In the genomic region with DNA sequence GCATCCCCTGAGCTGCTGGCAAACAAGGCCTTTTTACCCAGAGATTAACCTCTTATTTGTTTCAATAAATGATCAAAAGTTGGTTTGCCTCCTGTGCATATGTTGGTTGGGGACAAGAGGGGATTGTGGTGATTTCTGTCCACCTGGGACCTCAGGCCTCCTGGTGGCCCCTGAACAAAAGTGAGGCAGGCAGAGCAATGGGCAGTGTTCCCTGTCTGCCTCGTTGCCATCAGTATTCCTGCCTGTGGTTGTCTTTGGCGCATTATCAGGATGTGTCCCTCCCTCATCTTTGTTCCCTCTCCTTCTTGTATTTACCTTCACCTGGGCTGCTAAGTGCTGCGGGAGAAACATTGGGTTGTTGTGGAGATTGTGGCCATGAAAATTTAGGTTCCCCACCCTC, we compare ENCODE assay signal across 27 cellular contexts.
DNase-seq lines count a peak whose midpoint lies in the region; ATAC-seq, FAIRE-seq and TF ChIP-seq lines count a peak whose summit lies in the region.
"Had no signal": no experiment of that assay in that cellular context is flagged by ENCODE, and none has a peak within 500 bp of the region (broad histone marks: within the 10 kb centered on the region; RNA-seq: fewer than 3 reads in every experiment).

No MANE protein-coding gene starts in this region.

- H3K27me3 ChIP-seq in HepG2 (ENCODE audit: control insufficient read depth in 1 of 2, insufficient read depth in 2 of 2, low read length in 2 of 2) (peaks cover 0 to 2% of the 10 kb centered on the region in 2 experiments; a peak in 1 of 5 replicates), right lobe of liver (no peaks in the 10 kb centered on the region)
- H3K27me3 ChIP-seq: BE2C, BLaER1 had no signal

- no peaks in the 10 kb centered on the region for H3K9me3 ChIP-seq in HepG2 (ENCODE audit: low read length)
- no peaks in the 10 kb centered on the region for H3K9me3 ChIP-seq in right lobe of liver
- no peaks in the 10 kb centered on the region for H3K9me3 ChIP-seq in T-helper 17 cell (ENCODE audit: control insufficient read depth, low read length, poor library complexity, severe bottlenecking)
- H3K9me3 ChIP-seq: BE2C, BLaER1 had no signal

- in situ Hi-C loops in HepG2 (cut with HindIII; ENCODE audit: extremely low pct_ligation_motif_present, low pct_unique_long_range_greater_than_20kb): no loop called here

- H3K4me1 Mint-ChIP-seq in T-helper 17 cell: no peaks in the 10 kb centered on the region
- H3K4me1 Mint-ChIP-seq: CD4-positive, alpha-beta memory T cell; CD4-positive, CD25-positive, alpha-beta regulatory T cell; CD8-positive, alpha-beta memory T cell had no signal

- ATAC-seq in HepG2 (no peak), right lobe of liver (no peak), T-helper 17 cell (no peak), GM18861 (IDR thresholded peaks at IDR 0.05; ENCODE audit: unreplicated experiment) (no peak)
- ATAC-seq: GM12878 had no signal

- H3K4me3 ChIP-seq in HepG2 (replicated peaks in 1 of 3; ENCODE audit: insufficient read depth in 1 of 3, low read depth in 2 of 3, low read length in 3 of 3): no peak overlapping the region
- H3K4me3 ChIP-seq in right lobe of liver: no peak overlapping the region
- H3K4me3 ChIP-seq: BLaER1, GM12878 had no signal

- H3K4me1 ChIP-seq in HepG2 (ENCODE audit: insufficient read depth, low read length): no peaks in the 10 kb centered on the region
- H3K4me1 ChIP-seq in right lobe of liver: no peaks in the 10 kb centered on the region
- H3K4me1 ChIP-seq: BE2C had no signal

- H3K4me3 Mint-ChIP-seq in T-helper 17 cell: no peak overlapping the region
- H3K4me3 Mint-ChIP-seq: CD14-positive monocyte; CD4-positive, alpha-beta memory T cell; CD4-positive, CD25-positive, alpha-beta regulatory T cell; CD8-positive, alpha-beta memory T cell had no signal

- no peak overlapping the region for H3K9ac ChIP-seq in HepG2 (ENCODE audit: insufficient read depth, low read depth, low read length)
- H3K9ac ChIP-seq: BLaER1 had no signal

- H3K36me3 ChIP-seq in HepG2 (replicated peaks in 1 of 2; ENCODE audit: control insufficient read depth in 1 of 2, insufficient read depth in 2 of 2, low read length in 2 of 2): no peaks in the 10 kb centered on the region
- no peaks in the 10 kb centered on the region for H3K36me3 ChIP-seq in right lobe of liver
- H3K36me3 ChIP-seq: BE2C, BLaER1 had no signal

- H4K20me1 ChIP-seq in HepG2 (ENCODE audit: insufficient read depth, low read length): no peaks in the 10 kb centered on the region
- H4K20me1 ChIP-seq: BLaER1 had no signal

- intact Hi-C loops in HepG2 (cut with micrococcal nuclease; ENCODE audit: unreplicated experiment): no loop called here
- intact Hi-C loops in right lobe of liver (cut with DNase I): no loop called here

- no peaks in the 10 kb centered on the region for H3K36me3 Mint-ChIP-seq in T-helper 17 cell (ENCODE audit: low read depth)
- H3K36me3 Mint-ChIP-seq: CD14-positive monocyte; CD4-positive, alpha-beta memory T cell; CD4-positive, CD25-positive, alpha-beta regulatory T cell had no signal

- no peak for TF ChIP-seq CTCF in HepG2 (CRISPR knock-in tag; IDR thresholded peaks at IDR 0.05)
- TF ChIP-seq CTCF in right lobe of liver (IDR thresholded peaks at IDR 0.05): no peak

- TF ChIP-seq POLR2A in HepG2 (IDR thresholded peaks at IDR 0.05; ENCODE audit: insufficient read depth in 1 of 2, low read depth in 2 of 2, low read length in 2 of 2) (no peak), right lobe of liver (IDR thresholded peaks at IDR 0.05) (no peak)

- H3K27ac ChIP-seq in HepG2 (ENCODE audit: extremely low read length, insufficient read depth, low read length) (no peak overlapping the region), right lobe of liver (no peak overlapping the region)
- H3K27ac ChIP-seq: BLaER1 had no signal

- H3K79me2 ChIP-seq in HepG2 (ENCODE audit: insufficient read depth, low read length): no peaks in the 10 kb centered on the region

- CTCF ChIA-PET in HepG2 (lab: Yijun Ruan, JAX; ENCODE audit: low intra/inter-chr PET ratio, low total read pairs): no interaction called here

- WGBS in HepG2 (ENCODE audit: low lambda C conversion rate): 0% methylated on average over 3 of the region's 3 CpGs
- 23% methylated on average over 3 of the region's 3 CpGs for WGBS in right lobe of liver (ENCODE audit: insufficient coverage, low coverage, low lambda C conversion rate, missing lambda C conversion rate)

- DNase-seq in HepG2 (ENCODE audit: low spot score) (no peak), right lobe of liver (no peak), T-helper 17 cell (no peak), GM19240 (ENCODE audit: insufficient read length, low spot score) (no peak)
- DNase-seq: 8988T; ACHN; BE2C; C1 segment of cervical spinal cord; CD4-positive, alpha-beta memory T cell; CD4-positive, CD25-positive, alpha-beta regulatory T cell; CD8-positive, alpha-beta memory T cell; COR-L47; DMS 273 treated with DMSO at 0.1 percent for 48 hours; DMS153; DMS53; DMS79; DND-41; EL; GDM1 had no signal

- POLR2A ChIA-PET in HepG2 (lab: Yijun Ruan, JAX): no interaction called here

- no peak overlapping the region for H2AFZ ChIP-seq in HepG2 (ENCODE audit: low read length)

- peak overlapping the region; percentile 14 for H3K27ac Mint-ChIP-seq in T-helper 17 cell
- H3K27ac Mint-ChIP-seq: CD4-positive, alpha-beta memory T cell; CD4-positive, CD25-positive, alpha-beta regulatory T cell; CD8-positive, alpha-beta memory T cell had no signal

- no peak for TF ChIP-seq EP300 in HepG2 (IDR thresholded peaks at IDR 0.05; ENCODE audit: low read depth in 2 of 2, low read length in 2 of 2)
- no peak for TF ChIP-seq EP300 in HepG2 (CRISPR knock-in tag; IDR thresholded peaks at IDR 0.05; ENCODE audit: borderline replicate concordance)

- no peak for TF ChIP-seq RAD21 in HepG2 (CRISPR knock-in tag; IDR thresholded peaks at IDR 0.05)

- H3K4me2 ChIP-seq in HepG2 (ENCODE audit: low read depth, low read length): no peak overlapping the region
- H3K4me2 ChIP-seq: BLaER1 had no signal

- H3K27me3 Mint-ChIP-seq in T-helper 17 cell: peaks cover 30% of the 10 kb centered on the region
- H3K27me3 Mint-ChIP-seq: CD4-positive, CD25-positive, alpha-beta regulatory T cell had no signal

- BruUV-seq in HepG2 (replicated peaks; lab: Mats Ljungman, UMichigan): no TSS peak

- peak; percentile 4 for FAIRE-seq in HepG2 (lab: Jason Lieb, UNC)
- FAIRE-seq: A204.1, GM12878, GM12892, GM18507, GM19239 had no signal

TF ChIP-seq in HepG2, 621 proteins besides CTCF, POLR2A, EP300 and RAD21 (continues in another document):
- TF ChIP-seq ZNF792 (CRISPR knock-in tag; IDR thresholded peaks at IDR 0.05) (no peak), AGO1 (IDR thresholded peaks at IDR 0.05; ENCODE audit: low read depth, low read length, poor library complexity, severe bottlenecking) (no peak), SCMH1 (CRISPR knock-in tag; IDR thresholded peaks at IDR 0.05; ENCODE audit: borderline replicate concordance) (no peak), ZNF451 (CRISPR knock-in tag; IDR thresholded peaks at IDR 0.05) (no peak), RARG (CRISPR knock-in tag; IDR thresholded peaks at IDR 0.05; ENCODE audit: low read depth) (no peak), ZFP82 (CRISPR knock-in tag; IDR thresholded peaks at IDR 0.05; ENCODE audit: borderline replicate concordance) (no peak), ZNF556 (CRISPR knock-in tag; IDR thresholded peaks at IDR 0.05; ENCODE audit: borderline replicate concordance) (no peak), FOSL2 (CRISPR knock-in tag; IDR thresholded peaks at IDR 0.05) (no peak), JUN (CRISPR knock-in tag; IDR thresholded peaks at IDR 0.05) (no peak), EHMT2 (IDR thresholded peaks at IDR 0.05; ENCODE audit: borderline replicate concordance, low read depth, low read length) (no peak), GTF3A (CRISPR knock-in tag; conservative IDR thresholded peaks at IDR 0.05) (no peak), THAP7 (CRISPR knock-in tag; IDR thresholded peaks at IDR 0.05) (no peak), RBFOX2 (IDR thresholded peaks at IDR 0.05; ENCODE audit: low read depth, low read length) (no peak), ZNF234 (CRISPR knock-in tag; conservative IDR thresholded peaks at IDR 0.05) (no peak), CBX2 (IDR thresholded peaks at IDR 0.05; ENCODE audit: low read depth, low read length) (no peak), CBX2 (CRISPR knock-in tag; IDR thresholded peaks at IDR 0.05; ENCODE audit: low read depth) (no peak)
- TF ChIP-seq, protein P1, sequence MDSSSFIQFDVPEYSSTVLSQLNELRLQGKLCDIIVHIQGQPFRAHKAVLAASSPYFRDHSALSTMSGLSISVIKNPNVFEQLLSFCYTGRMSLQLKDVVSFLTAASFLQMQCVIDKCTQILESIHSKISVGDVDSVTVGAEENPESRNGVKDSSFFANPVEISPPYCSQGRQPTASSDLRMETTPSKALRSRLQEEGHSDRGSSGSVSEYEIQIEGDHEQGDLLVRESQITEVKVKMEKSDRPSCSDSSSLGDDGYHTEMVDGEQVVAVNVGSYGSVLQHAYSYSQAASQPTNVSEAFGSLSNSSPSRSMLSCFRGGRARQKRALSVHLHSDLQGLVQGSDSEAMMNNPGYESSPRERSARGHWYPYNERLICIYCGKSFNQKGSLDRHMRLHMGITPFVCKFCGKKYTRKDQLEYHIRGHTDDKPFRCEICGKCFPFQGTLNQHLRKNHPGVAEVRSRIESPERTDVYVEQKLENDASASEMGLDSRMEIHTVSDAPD (CRISPR knock-in tag; IDR thresholded peaks at IDR 0.05): no peak
- TF ChIP-seq, protein P2, sequence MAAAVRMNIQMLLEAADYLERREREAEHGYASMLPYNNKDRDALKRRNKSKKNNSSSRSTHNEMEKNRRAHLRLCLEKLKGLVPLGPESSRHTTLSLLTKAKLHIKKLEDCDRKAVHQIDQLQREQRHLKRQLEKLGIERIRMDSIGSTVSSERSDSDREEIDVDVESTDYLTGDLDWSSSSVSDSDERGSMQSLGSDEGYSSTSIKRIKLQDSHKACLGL (CRISPR knock-in tag; IDR thresholded peaks at IDR 0.05): no peak
